In genomic region chr2:160061533-160062282, GRCh38 we compare ENCODE assay signal across 9 cellular contexts. TPM values are rescaled to one million over a fixed set of nuclear protein-coding genes. Genes with fewer than 3 reads are reported as not detected.
DNase-seq lines count a peak whose midpoint lies in the region; ATAC-seq and TF ChIP-seq lines count a peak whose summit lies in the region.
"Had no signal": no experiment of that assay in that cellular context is flagged by ENCODE, and none has a peak within 500 bp of the region (broad histone marks: within the 10 kb centered on the region; RNA-seq: fewer than 3 reads in every experiment).

No MANE protein-coding gene starts in this region.

- H3K27ac ChIP-seq in esophagus muscularis mucosa (replicated peaks in 1 of 4) (peak overlapping the region; percentile 44 to 69 (median 52)), aorta (ENCODE audit: low read depth in 1 of 2, low read length in 2 of 2) (no peak overlapping the region)

- intact Hi-C loops in esophagus muscularis mucosa (cut with DNase I) (no loop called here), aorta (cut with DNase I) (no loop called here)

- H3K4me3 ChIP-seq in esophagus muscularis mucosa: peak overlapping the region; percentile 76 to 94 (median 83)
- peak overlapping the region; percentile 87 to 95 for H3K4me3 ChIP-seq in aorta (ENCODE audit: low read length in 2 of 2)

- H3K4me3 Mint-ChIP-seq in activated naive CD8-positive, alpha-beta T cell: peak overlapping the region; percentile 50
- no peak overlapping the region for H3K4me3 Mint-ChIP-seq in activated naive CD8-positive, alpha-beta T cell treated with anti-CD3 and anti-CD28 coated beads, Interleukin-2, amount 50 U/mL, for 24 hours
- peak overlapping the region; percentile 81 to 89 (median 82) for H3K4me3 Mint-ChIP-seq in nephron

- H3K9me3 Mint-ChIP-seq in activated naive CD8-positive, alpha-beta T cell (ENCODE audit: low read depth): no peaks in the 10 kb centered on the region
- no peaks in the 10 kb centered on the region for H3K9me3 Mint-ChIP-seq in activated naive CD8-positive, alpha-beta T cell treated with anti-CD3 and anti-CD28 coated beads, Interleukin-2, amount 50 U/mL, for 24 hours
- H3K9me3 Mint-ChIP-seq in nephron: peaks cover 8% of the 10 kb centered on the region

- H3K9me3 ChIP-seq in esophagus muscularis mucosa (no peaks in the 10 kb centered on the region), aorta (ENCODE audit: control insufficient read depth, low read length) (no peaks in the 10 kb centered on the region)

- no peaks in the 10 kb centered on the region for H3K36me3 ChIP-seq in esophagus muscularis mucosa
- H3K36me3 ChIP-seq in aorta (ENCODE audit: control insufficient read depth in 1 of 2, insufficient read depth in 2 of 2, low read length in 1 of 2): no peaks in the 10 kb centered on the region

- 75% methylated on average over 12 of the region's 45 CpGs for WGBS in esophagus muscularis mucosa
- 33 to 34% methylated on average over 44 to 45 of the region's 45 CpGs for WGBS in aorta, 2 donors

- TF ChIP-seq EP300 in esophagus muscularis mucosa (IDR thresholded peaks at IDR 0.05): no peak

- ATAC-seq in activated naive CD8-positive, alpha-beta T cell treated with anti-CD3 and anti-CD28 coated beads, Interleukin-2, amount 50 U/mL, for 24 hours: no peak
- ATAC-seq in aorta (ENCODE audit: low FRiP score) (peak; percentile 47), GM21423 (IDR thresholded peaks at IDR 0.05; ENCODE audit: unreplicated experiment) (no peak)

- H3K4me1 ChIP-seq in esophagus muscularis mucosa (peaks cover 20 to 44% (median 37%) of the 10 kb centered on the region in 4 donors), aorta (ENCODE audit: control insufficient read depth in 1 of 2, insufficient read depth in 2 of 2, low read length in 2 of 2) (peaks cover 0 to 2% of the 10 kb centered on the region in 2 donors)

- TF ChIP-seq POLR2A in esophagus muscularis mucosa (IDR thresholded peaks at IDR 0.05; ENCODE audit: low read depth): no peak

- H3K27me3 ChIP-seq in esophagus muscularis mucosa: no peaks in the 10 kb centered on the region
- no peaks in the 10 kb centered on the region for H3K27me3 ChIP-seq in aorta (ENCODE audit: control insufficient read depth in 1 of 2, insufficient read depth in 2 of 2, low read length in 1 of 2)

- peaks cover 40% of the 10 kb centered on the region for H3K27me3 Mint-ChIP-seq in activated naive CD8-positive, alpha-beta T cell
- H3K27me3 Mint-ChIP-seq in activated naive CD8-positive, alpha-beta T cell treated with anti-CD3 and anti-CD28 coated beads, Interleukin-2, amount 50 U/mL, for 24 hours: peaks cover 57% of the 10 kb centered on the region
- peaks cover 22% of the 10 kb centered on the region for H3K27me3 Mint-ChIP-seq in nephron (ENCODE audit: low read depth)

- peaks cover 2% of the 10 kb centered on the region for H3K36me3 Mint-ChIP-seq in activated naive CD8-positive, alpha-beta T cell
- H3K36me3 Mint-ChIP-seq in activated naive CD8-positive, alpha-beta T cell treated with anti-CD3 and anti-CD28 coated beads, Interleukin-2, amount 50 U/mL, for 24 hours (ENCODE audit: low read depth): no peaks in the 10 kb centered on the region
- peaks cover 4% of the 10 kb centered on the region for H3K36me3 Mint-ChIP-seq in nephron (ENCODE audit: low read depth)

- peaks cover 7% of the 10 kb centered on the region for H3K4me1 Mint-ChIP-seq in activated naive CD8-positive, alpha-beta T cell (ENCODE audit: low read depth)
- peaks cover 7% of the 10 kb centered on the region for H3K4me1 Mint-ChIP-seq in activated naive CD8-positive, alpha-beta T cell treated with anti-CD3 and anti-CD28 coated beads, Interleukin-2, amount 50 U/mL, for 24 hours
- peaks cover 19% of the 10 kb centered on the region for H3K4me1 Mint-ChIP-seq in nephron

- DNase-seq in activated naive CD8-positive, alpha-beta T cell treated with anti-CD3 and anti-CD28 coated beads, Interleukin-2, amount 50 U/mL, for 24 hours: no peak
- DNase-seq in esophagus muscularis mucosa (ENCODE audit: extremely low spot score) (peak; percentile 86), aorta (peak; percentile 59 to 80), NOMO-1 (lab: John Stamatoyannopoulos, UW; ENCODE audit: unreplicated experiment in 2 of 2) (no peak), NCI-H2107 treated with DMSO at 0.1 percent for 48 hours (lab: John Stamatoyannopoulos, UW; ENCODE audit: unreplicated experiment) (no peak)

- TF ChIP-seq CTCF in esophagus muscularis mucosa (IDR thresholded peaks at IDR 0.05) (no peak), nephron (IDR thresholded peaks at IDR 0.05; ENCODE audit: unreplicated experiment in 3 of 3) (no peak)

- H3K27ac Mint-ChIP-seq in activated naive CD8-positive, alpha-beta T cell: no peak overlapping the region
- no peak overlapping the region for H3K27ac Mint-ChIP-seq in activated naive CD8-positive, alpha-beta T cell treated with anti-CD3 and anti-CD28 coated beads, Interleukin-2, amount 50 U/mL, for 24 hours
- peak overlapping the region in 1 of 3 experiments; percentile 45 for H3K27ac Mint-ChIP-seq in nephron

RNA-seq across cellular contexts. Expression of gene PLA2R1, which starts 0.7 kb away (rescaled TPM):
- total RNA-seq in esophagus muscularis mucosa (1 to 10 TPM; 2.8 to 6.4 (median 5.1) TPM), aorta (10 to 100 TPM; 28.8 to 34.9 TPM)
- 10 to 100 TPM in 1 of 2 donors, 1 to 10 TPM in 1; 7.9 to 31.3 TPM for polyA plus RNA-seq in aorta
- total RNA-seq: mononuclear cell had no signal

Comparison
In these comparisons a context has a peak if more than half of its experiments do, and no peak if none do; other contexts are left out.
1. DNase-seq: peak in esophagus muscularis mucosa (single experiment) and aorta (2 of 2); none in activated naive CD8-positive, alpha-beta T cell treated with anti-CD3 and anti-CD28 coated beads, Interleukin-2, amount 50 U/mL, for 24 hours (single experiment), NOMO-1 (0 of 2) and NCI-H2107 treated with DMSO at 0.1 percent for 48 hours (single experiment).
2. H3K27ac ChIP-seq: peak in esophagus muscularis mucosa (4 of 4); none in aorta (0 of 2).
3. RNA of gene PLA2R1, which starts 0.7 kb away (total RNA-seq): 28.8 to 34.9 TPM in aorta; 2.8 to 6.4 TPM in esophagus muscularis mucosa; every median in the first group is over 4 times any median in the second.